In genomic region chr10:11535376-11535959, GRCh38 we compare ENCODE assay signal across 17 cellular contexts.
A peak's percentile ranks its signal among the peaks of the same experiment; 100 is the strongest.
DNase-seq lines count a peak whose midpoint lies in the region; ATAC-seq and TF ChIP-seq lines count a peak whose summit lies in the region.
"Had no signal": no experiment of that assay in that cellular context is flagged by ENCODE, and none has a peak within 500 bp of the region (broad histone marks: within the 10 kb centered on the region; RNA-seq: fewer than 3 reads in every experiment).

No MANE protein-coding gene starts in this region.

- H3K79me2 ChIP-seq in DOHH2 (ENCODE audit: control insufficient read depth, low read length) (peaks cover 100% of the 10 kb centered on the region), OCI-LY7 (ENCODE audit: insufficient read depth, low read depth, low read length) (peaks cover 98% of the 10 kb centered on the region)

- ATAC-seq in GM19043 (IDR thresholded peaks at IDR 0.05; ENCODE audit: low read depth, unreplicated experiment): peak; percentile 59
- peak; percentile 51 for ATAC-seq in HG02885 (IDR thresholded peaks at IDR 0.05; ENCODE audit: poor library complexity, unreplicated experiment)
- ATAC-seq in esophagus mucosa: no peak
- ATAC-seq in activated T-cell treated with anti-CD3 and anti-CD28 coated beads, Interleukin-2, amount 50 U/mL, for 72 hours (replicated peaks in 1 of 2): no peak
- ATAC-seq: HepG2 had no signal

- peaks cover 28% of the 10 kb centered on the region for H3K4me1 Mint-ChIP-seq in activated T-cell treated with anti-CD3 and anti-CD28 coated beads, Interleukin-2, amount 50 U/mL, for 72 hours (ENCODE audit: low read depth)

- peaks cover 96% of the 10 kb centered on the region for H3K4me1 ChIP-seq in DOHH2 (ENCODE audit: control insufficient read depth, low read length)
- peaks cover 100% of the 10 kb centered on the region for H3K4me1 ChIP-seq in OCI-LY7 (ENCODE audit: insufficient read depth, low read length, poor library complexity, severe bottlenecking)
- H3K4me1 ChIP-seq: prostate gland had no signal

- H4K20me1 ChIP-seq in DOHH2 (ENCODE audit: control insufficient read depth, insufficient read depth, low read depth, low read length) (peaks cover 30% of the 10 kb centered on the region), OCI-LY7 (ENCODE audit: insufficient read depth, low read length) (peaks cover 4% of the 10 kb centered on the region; the same call in 1 of the 2 replicates)

- H3K4me3 ChIP-seq in DOHH2 (ENCODE audit: low read length): peak overlapping the region; percentile 45
- H3K4me3 ChIP-seq in OCI-LY7 (ENCODE audit: low read depth, low read length, poor library complexity, severe bottlenecking): peak overlapping the region; percentile 62
- H3K4me3 ChIP-seq: prostate gland had no signal

- no peak overlapping the region for H3K27ac Mint-ChIP-seq in activated T-cell treated with anti-CD3 and anti-CD28 coated beads, Interleukin-2, amount 50 U/mL, for 72 hours

- no peak overlapping the region; the same call in 1 of the 2 replicates for H2AFZ ChIP-seq in OCI-LY7 (ENCODE audit: low read length)

- H3K27me3 Mint-ChIP-seq in activated T-cell treated with anti-CD3 and anti-CD28 coated beads, Interleukin-2, amount 50 U/mL, for 72 hours (ENCODE audit: low read depth): peaks cover 13% of the 10 kb centered on the region

- no TSS peak for BruUV-seq in OCI-LY7 (replicated peaks; lab: Mats Ljungman, UMichigan)

- H3K27ac ChIP-seq in DOHH2 (ENCODE audit: low read depth, low read length) (peak overlapping the region; percentile 62), OCI-LY7 (ENCODE audit: low read depth, low read length, poor library complexity, severe bottlenecking) (peak overlapping the region; percentile 95)
- H3K27ac ChIP-seq: prostate gland had no signal

- peak; percentile 90 for DNase-seq in OCI-LY7 (ENCODE audit: low spot score)
- no peak for DNase-seq in HT-29 (ENCODE audit: low spot score)
- DNase-seq in NCI-H82 (lab: John Stamatoyannopoulos, UW): no peak
- no peak for DNase-seq in activated T-cell treated with anti-CD3 and anti-CD28 coated beads, Interleukin-2, amount 50 U/mL, for 72 hours
- DNase-seq: activated naive CD4-positive, alpha-beta T cell treated with anti-CD3 and anti-CD28 coated beads, Interleukin-2, amount 50 U/mL, for 16 hours; Calu3; islet precursor cell; NCI-H146; NCI-H526 treated with DMSO at 0.1 percent for 48 hours; SHP77; stimulated activated CD4-positive, alpha-beta T cell treated with anti-CD3 and anti-CD28 coated beads, Interleukin-1b, Interleukin-23, amount 100 ng/mL, for 48 hours had no signal

- H3K4me2 ChIP-seq in DOHH2 (ENCODE audit: low read length) (peak overlapping the region; percentile 58), OCI-LY7 (ENCODE audit: low read length) (peak overlapping the region; percentile 87)

- POLR2A ChIA-PET in OCI-LY7 (lab: Charles Lee): interaction anchor here (0.6 to 3.4 kb wide), 23 partner anchors 10 to 524 kb away, joined by 3 to 24 read pairs (median 4); partner anchors contain the start of gene USP6NL

- H3F3A ChIP-seq in DOHH2 (ENCODE audit: control insufficient read depth, insufficient read depth): peaks cover 36% of the 10 kb centered on the region

- H3K36me3 Mint-ChIP-seq in activated T-cell treated with anti-CD3 and anti-CD28 coated beads, Interleukin-2, amount 50 U/mL, for 72 hours (ENCODE audit: insufficient read depth in 2 of 2): peaks cover 0 to 2% of the 10 kb centered on the region in 2 donors

- CTCF ChIA-PET in OCI-LY7 (lab: Charles Lee; ENCODE audit: unreplicated experiment): interaction anchor here (2.7 kb wide), 1 partner anchor 73 kb away, joined by 16 read pairs; no protein-coding TSS in a partner anchor

- no peaks in the 10 kb centered on the region for H3K9me3 ChIP-seq in DOHH2 (ENCODE audit: control insufficient read depth, insufficient read depth, low read length)
- H3K9me3 ChIP-seq in OCI-LY7 (ENCODE audit: low read length): no peaks in the 10 kb centered on the region
- H3K9me3 ChIP-seq: prostate gland had no signal

- H3K27me3 ChIP-seq in DOHH2 (ENCODE audit: control insufficient read depth, low read length): no peaks in the 10 kb centered on the region

- H3K36me3 ChIP-seq in DOHH2 (ENCODE audit: control insufficient read depth, low read length): peaks cover 10% of the 10 kb centered on the region
- H3K36me3 ChIP-seq in OCI-LY7 (ENCODE audit: insufficient read depth, low read length): no peaks in the 10 kb centered on the region; the same call in 1 of the 2 replicates
- H3K36me3 ChIP-seq: prostate gland had no signal

- H3K9me3 Mint-ChIP-seq in activated T-cell treated with anti-CD3 and anti-CD28 coated beads, Interleukin-2, amount 50 U/mL, for 72 hours: no peaks in the 10 kb centered on the region

- TF ChIP-seq CTCF in DOHH2 (IDR thresholded peaks at IDR 0.05; ENCODE audit: low read depth, low read length, poor library complexity, severe bottlenecking) (no peak), OCI-LY7 (conservative IDR thresholded peaks at IDR 0.05; ENCODE audit: low read length) (no peak)

- H3K9me2 ChIP-seq in DOHH2 (replicated peaks; ENCODE audit: control insufficient read depth, low read length) (no peaks in the 10 kb centered on the region), OCI-LY7 (ENCODE audit: insufficient read depth, low read length) (no peaks in the 10 kb centered on the region)

- intact Hi-C loops in OCI-LY7 (cut with micrococcal nuclease; ENCODE audit: unreplicated experiment): loop anchor here (1.0 to 2.0 kb wide), 3 partner anchors 19 to 138 kb away; no protein-coding TSS in a partner anchor

- H3K4me3 Mint-ChIP-seq in activated T-cell treated with anti-CD3 and anti-CD28 coated beads, Interleukin-2, amount 50 U/mL, for 72 hours: no peak overlapping the region

Comparison
In these comparisons a context has a peak if more than half of its experiments do, and no peak if none do; other contexts are left out.
1. ATAC-seq: peak in GM19043 (single experiment) and HG02885 (single experiment); none in esophagus mucosa (single experiment) and activated T-cell treated with anti-CD3 and anti-CD28 coated beads, Interleukin-2, amount 50 U/mL, for 72 hours (0 of 2).